In the genomic region with DNA sequence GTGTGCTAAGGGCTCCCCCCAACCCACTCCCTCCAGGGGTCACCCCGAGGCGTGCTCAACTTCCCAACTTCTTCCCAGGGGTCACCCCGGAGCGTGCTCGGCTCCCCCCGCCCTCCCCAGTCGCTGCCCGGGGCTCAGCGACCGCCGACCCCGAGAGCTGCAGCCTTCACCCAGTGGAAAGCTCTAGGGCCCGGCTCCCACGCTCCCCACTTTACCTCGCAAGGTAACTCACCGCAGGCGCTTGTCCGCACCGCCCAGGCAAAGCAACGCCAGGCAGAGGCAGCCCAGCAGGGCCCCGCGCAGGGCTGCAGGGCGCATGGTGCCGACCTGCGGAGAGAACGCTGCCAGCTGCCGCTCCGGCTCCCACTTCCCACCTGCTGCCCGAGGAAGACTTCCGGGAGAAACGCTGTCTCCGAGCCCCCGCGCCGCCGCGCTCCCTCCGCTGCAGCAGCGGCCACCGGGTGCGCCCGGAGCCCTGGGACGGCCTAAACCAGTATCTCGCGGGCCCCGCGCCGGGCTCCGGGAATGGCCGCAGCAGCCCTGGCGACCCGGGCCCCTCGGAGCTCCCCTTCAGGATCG, we compare ENCODE assay signal across 1 cellular context.
TF ChIP-seq lines count a peak whose summit lies in the region.

No MANE protein-coding gene starts in this region.

TF ChIP-seq in K562, 482 proteins besides CTCF, POLR2A, EP300 and RAD21 (continued from another document and continues in another):
- TF ChIP-seq, protein P1, sequence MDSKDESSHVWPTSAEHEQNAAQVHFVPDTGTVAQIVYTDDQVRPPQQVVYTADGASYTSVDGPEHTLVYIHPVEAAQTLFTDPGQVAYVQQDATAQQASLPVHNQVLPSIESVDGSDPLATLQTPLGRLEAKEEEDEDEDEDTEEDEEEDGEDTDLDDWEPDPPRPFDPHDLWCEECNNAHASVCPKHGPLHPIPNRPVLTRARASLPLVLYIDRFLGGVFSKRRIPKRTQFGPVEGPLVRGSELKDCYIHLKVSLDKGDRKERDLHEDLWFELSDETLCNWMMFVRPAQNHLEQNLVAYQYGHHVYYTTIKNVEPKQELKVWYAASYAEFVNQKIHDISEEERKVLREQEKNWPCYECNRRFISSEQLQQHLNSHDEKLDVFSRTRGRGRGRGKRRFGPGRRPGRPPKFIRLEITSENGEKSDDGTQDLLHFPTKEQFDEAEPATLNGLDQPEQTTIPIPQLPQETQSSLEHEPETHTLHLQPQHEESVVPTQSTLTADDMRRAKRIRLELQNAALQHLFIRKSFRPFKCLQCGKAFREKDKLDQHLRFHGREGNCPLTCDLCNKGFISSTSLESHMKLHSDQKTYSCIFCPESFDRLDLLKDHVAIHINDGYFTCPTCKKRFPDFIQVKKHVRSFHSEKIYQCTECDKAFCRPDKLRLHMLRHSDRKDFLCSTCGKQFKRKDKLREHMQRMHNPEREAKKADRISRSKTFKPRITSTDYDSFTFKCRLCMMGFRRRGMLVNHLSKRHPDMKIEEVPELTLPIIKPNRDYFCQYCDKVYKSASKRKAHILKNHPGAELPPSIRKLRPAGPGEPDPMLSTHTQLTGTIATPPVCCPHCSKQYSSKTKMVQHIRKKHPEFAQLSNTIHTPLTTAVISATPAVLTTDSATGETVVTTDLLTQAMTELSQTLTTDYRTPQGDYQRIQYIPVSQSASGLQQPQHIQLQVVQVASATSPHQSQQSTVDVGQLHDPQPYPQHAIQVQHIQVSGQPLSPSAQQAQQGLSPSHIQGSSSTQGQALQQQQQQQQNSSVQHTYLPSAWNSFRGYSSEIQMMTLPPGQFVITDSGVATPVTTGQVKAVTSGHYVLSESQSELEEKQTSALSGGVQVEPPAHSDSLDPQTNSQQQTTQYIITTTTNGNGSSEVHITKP (IDR thresholded peaks at IDR 0.05; ENCODE audit: partially characterized antibody): peak; percentile 14
- TF ChIP-seq MTA1 (IDR thresholded peaks at IDR 0.05; ENCODE audit: borderline replicate concordance) (0 out of 2 replicates have a peak, but pooled peaks have one; percentile 7), FIP1L1 (IDR thresholded peaks at IDR 0.05; ENCODE audit: low read depth, low read length, poor library complexity, severe bottlenecking) (peak; percentile 54), RBM15 (IDR thresholded peaks at IDR 0.05; ENCODE audit: insufficient read depth, low read length) (0 out of 2 replicates have a peak, but pooled peaks have one; percentile 45), NR4A1 (CRISPR knock-in tag; IDR thresholded peaks at IDR 0.05) (0 out of 2 replicates have a peak, but pooled peaks have one; percentile 37), NR4A1 (tag; IDR thresholded peaks at IDR 0.05) (no peak), TEAD1 (CRISPR knock-in tag; IDR thresholded peaks at IDR 0.05) (peak in 1 of 2 experiments; percentile 68; a peak in 1 of 4 replicates), ZNF253 (CRISPR knock-in tag; conservative IDR thresholded peaks at IDR 0.05) (no peak), U2AF1 (optimal IDR thresholded peaks at IDR 0.05; ENCODE audit: low read depth, low read length) (no peak), MCM5 (IDR thresholded peaks at IDR 0.05; ENCODE audit: low read depth) (no peak), SMAD1 (IDR thresholded peaks at IDR 0.05; ENCODE audit: low read depth, low read length, partially characterized antibody) (no peak), KDM2B (CRISPR knock-in tag; IDR thresholded peaks at IDR 0.05) (peak; percentile 39; the same call in 1 of the 2 replicates), SIN3B (IDR thresholded peaks at IDR 0.05; ENCODE audit: low read depth) (peak; percentile 23; the same call in 1 of the 2 replicates), ZNF830 (CRISPR knock-in tag; IDR thresholded peaks at IDR 0.05) (peak; percentile 76; the same call in 1 of the 2 replicates), MAZ (CRISPR knock-in tag; conservative IDR thresholded peaks at IDR 0.05 in 1 of 2, IDR thresholded peaks at IDR 0.05 in 1 of 2) (0 out of 4 replicates have a peak, but pooled peaks of 1 of the 2 experiments have one; percentile 6), HNRNPLL (IDR thresholded peaks at IDR 0.05; ENCODE audit: low read depth, low read length, poor library complexity, severe bottlenecking) (peak; percentile 59), RBBP5 (IDR thresholded peaks at IDR 0.05; ENCODE audit: borderline replicate concordance, insufficient read depth, low read length, poor library complexity, severe bottlenecking) (peak; percentile 69), TARDBP (IDR thresholded peaks at IDR 0.05) (peak; percentile 54; the same call in 1 of the 2 replicates), ZNF146 (CRISPR knock-in tag; IDR thresholded peaks at IDR 0.05; ENCODE audit: unreplicated experiment) (no peak)
- TF ChIP-seq, protein P2, sequence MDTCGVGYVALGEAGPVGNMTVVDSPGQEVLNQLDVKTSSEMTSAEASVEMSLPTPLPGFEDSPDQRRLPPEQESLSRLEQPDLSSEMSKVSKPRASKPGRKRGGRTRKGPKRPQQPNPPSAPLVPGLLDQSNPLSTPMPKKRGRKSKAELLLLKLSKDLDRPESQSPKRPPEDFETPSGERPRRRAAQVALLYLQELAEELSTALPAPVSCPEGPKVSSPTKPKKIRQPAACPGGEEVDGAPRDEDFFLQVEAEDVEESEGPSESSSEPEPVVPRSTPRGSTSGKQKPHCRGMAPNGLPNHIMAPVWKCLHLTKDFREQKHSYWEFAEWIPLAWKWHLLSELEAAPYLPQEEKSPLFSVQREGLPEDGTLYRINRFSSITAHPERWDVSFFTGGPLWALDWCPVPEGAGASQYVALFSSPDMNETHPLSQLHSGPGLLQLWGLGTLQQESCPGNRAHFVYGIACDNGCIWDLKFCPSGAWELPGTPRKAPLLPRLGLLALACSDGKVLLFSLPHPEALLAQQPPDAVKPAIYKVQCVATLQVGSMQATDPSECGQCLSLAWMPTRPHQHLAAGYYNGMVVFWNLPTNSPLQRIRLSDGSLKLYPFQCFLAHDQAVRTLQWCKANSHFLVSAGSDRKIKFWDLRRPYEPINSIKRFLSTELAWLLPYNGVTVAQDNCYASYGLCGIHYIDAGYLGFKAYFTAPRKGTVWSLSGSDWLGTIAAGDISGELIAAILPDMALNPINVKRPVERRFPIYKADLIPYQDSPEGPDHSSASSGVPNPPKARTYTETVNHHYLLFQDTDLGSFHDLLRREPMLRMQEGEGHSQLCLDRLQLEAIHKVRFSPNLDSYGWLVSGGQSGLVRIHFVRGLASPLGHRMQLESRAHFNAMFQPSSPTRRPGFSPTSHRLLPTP (IDR thresholded peaks at IDR 0.05; ENCODE audit: borderline replicate concordance, extremely low read depth, insufficient read length): no peak
- TF ChIP-seq, protein P3, sequence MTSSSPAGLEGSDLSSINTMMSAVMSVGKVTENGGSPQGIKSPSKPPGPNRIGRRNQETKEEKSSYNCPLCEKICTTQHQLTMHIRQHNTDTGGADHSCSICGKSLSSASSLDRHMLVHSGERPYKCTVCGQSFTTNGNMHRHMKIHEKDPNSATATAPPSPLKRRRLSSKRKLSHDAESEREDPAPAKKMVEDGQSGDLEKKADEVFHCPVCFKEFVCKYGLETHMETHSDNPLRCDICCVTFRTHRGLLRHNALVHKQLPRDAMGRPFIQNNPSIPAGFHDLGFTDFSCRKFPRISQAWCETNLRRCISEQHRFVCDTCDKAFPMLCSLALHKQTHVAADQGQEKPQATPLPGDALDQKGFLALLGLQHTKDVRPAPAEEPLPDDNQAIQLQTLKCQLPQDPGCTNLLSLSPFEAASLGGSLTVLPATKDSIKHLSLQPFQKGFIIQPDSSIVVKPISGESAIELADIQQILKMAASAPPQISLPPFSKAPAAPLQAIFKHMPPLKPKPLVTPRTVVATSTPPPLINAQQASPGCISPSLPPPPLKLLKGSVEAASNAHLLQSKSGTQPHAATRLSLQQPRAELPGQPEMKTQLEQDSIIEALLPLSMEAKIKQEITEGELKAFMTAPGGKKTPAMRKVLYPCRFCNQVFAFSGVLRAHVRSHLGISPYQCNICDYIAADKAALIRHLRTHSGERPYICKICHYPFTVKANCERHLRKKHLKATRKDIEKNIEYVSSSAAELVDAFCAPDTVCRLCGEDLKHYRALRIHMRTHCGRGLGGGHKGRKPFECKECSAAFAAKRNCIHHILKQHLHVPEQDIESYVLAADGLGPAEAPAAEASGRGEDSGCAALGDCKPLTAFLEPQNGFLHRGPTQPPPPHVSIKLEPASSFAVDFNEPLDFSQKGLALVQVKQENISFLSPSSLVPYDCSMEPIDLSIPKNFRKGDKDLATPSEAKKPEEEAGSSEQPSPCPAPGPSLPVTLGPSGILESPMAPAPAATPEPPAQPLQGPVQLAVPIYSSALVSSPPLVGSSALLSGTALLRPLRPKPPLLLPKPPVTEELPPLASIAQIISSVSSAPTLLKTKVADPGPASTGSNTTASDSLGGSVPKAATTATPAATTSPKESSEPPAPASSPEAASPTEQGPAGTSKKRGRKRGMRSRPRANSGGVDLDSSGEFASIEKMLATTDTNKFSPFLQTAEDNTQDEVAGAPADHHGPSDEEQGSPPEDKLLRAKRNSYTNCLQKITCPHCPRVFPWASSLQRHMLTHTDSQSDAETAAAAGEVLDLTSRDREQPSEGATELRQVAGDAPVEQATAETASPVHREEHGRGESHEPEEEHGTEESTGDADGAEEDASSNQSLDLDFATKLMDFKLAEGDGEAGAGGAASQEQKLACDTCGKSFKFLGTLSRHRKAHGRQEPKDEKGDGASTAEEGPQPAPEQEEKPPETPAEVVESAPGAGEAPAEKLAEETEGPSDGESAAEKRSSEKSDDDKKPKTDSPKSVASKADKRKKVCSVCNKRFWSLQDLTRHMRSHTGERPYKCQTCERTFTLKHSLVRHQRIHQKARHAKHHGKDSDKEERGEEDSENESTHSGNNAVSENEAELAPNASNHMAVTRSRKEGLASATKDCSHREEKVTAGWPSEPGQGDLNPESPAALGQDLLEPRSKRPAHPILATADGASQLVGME (CRISPR knock-in tag; IDR thresholded peaks at IDR 0.05): 0 out of 2 replicates have a peak, but pooled peaks have one; percentile 67
- TF ChIP-seq, protein P4, sequence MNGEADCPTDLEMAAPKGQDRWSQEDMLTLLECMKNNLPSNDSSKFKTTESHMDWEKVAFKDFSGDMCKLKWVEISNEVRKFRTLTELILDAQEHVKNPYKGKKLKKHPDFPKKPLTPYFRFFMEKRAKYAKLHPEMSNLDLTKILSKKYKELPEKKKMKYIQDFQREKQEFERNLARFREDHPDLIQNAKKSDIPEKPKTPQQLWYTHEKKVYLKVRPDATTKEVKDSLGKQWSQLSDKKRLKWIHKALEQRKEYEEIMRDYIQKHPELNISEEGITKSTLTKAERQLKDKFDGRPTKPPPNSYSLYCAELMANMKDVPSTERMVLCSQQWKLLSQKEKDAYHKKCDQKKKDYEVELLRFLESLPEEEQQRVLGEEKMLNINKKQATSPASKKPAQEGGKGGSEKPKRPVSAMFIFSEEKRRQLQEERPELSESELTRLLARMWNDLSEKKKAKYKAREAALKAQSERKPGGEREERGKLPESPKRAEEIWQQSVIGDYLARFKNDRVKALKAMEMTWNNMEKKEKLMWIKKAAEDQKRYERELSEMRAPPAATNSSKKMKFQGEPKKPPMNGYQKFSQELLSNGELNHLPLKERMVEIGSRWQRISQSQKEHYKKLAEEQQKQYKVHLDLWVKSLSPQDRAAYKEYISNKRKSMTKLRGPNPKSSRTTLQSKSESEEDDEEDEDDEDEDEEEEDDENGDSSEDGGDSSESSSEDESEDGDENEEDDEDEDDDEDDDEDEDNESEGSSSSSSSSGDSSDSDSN (IDR thresholded peaks at IDR 0.05; ENCODE audit: borderline replicate concordance in 1 of 2, low read depth in 2 of 2, low read length in 2 of 2): peak in 1 of 2 experiments; percentile 82; a peak in 1 of 4 replicates
- TF ChIP-seq, protein P5, sequence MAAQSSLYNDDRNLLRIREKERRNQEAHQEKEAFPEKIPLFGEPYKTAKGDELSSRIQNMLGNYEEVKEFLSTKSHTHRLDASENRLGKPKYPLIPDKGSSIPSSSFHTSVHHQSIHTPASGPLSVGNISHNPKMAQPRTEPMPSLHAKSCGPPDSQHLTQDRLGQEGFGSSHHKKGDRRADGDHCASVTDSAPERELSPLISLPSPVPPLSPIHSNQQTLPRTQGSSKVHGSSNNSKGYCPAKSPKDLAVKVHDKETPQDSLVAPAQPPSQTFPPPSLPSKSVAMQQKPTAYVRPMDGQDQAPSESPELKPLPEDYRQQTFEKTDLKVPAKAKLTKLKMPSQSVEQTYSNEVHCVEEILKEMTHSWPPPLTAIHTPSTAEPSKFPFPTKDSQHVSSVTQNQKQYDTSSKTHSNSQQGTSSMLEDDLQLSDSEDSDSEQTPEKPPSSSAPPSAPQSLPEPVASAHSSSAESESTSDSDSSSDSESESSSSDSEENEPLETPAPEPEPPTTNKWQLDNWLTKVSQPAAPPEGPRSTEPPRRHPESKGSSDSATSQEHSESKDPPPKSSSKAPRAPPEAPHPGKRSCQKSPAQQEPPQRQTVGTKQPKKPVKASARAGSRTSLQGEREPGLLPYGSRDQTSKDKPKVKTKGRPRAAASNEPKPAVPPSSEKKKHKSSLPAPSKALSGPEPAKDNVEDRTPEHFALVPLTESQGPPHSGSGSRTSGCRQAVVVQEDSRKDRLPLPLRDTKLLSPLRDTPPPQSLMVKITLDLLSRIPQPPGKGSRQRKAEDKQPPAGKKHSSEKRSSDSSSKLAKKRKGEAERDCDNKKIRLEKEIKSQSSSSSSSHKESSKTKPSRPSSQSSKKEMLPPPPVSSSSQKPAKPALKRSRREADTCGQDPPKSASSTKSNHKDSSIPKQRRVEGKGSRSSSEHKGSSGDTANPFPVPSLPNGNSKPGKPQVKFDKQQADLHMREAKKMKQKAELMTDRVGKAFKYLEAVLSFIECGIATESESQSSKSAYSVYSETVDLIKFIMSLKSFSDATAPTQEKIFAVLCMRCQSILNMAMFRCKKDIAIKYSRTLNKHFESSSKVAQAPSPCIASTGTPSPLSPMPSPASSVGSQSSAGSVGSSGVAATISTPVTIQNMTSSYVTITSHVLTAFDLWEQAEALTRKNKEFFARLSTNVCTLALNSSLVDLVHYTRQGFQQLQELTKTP (IDR thresholded peaks at IDR 0.05; ENCODE audit: low read depth in 1 of 2, partially characterized antibody in 2 of 2): no peak
